Comparison of ENCODE assay signal across 1 cellular context in genomic region chr4:128287871-128288688, GRCh38.
TF ChIP-seq lines count a peak whose summit lies in the region.

No MANE protein-coding gene starts in this region.

TF ChIP-seq in HepG2, 621 proteins besides CTCF, POLR2A, EP300 and RAD21 (continued from another document and continues in another):
- TF ChIP-seq HMGXB4 (CRISPR knock-in tag; IDR thresholded peaks at IDR 0.05; ENCODE audit: borderline replicate concordance in 1 of 2, low read depth in 1 of 2) (peak; percentile 84 to 91), PHB2 (IDR thresholded peaks at IDR 0.05; ENCODE audit: partially characterized antibody) (no peak), YEATS2 (CRISPR knock-in tag; IDR thresholded peaks at IDR 0.05; ENCODE audit: borderline replicate concordance) (peak; percentile 91), ZNF674 (CRISPR knock-in tag; IDR thresholded peaks at IDR 0.05; ENCODE audit: low read depth) (peak; percentile 44; the same call in 1 of the 2 replicates), DPF2 (CRISPR knock-in tag; IDR thresholded peaks at IDR 0.05; ENCODE audit: borderline replicate concordance, low read depth) (no peak; the same call in 1 of the 2 replicates), TFDP1 (CRISPR knock-in tag; IDR thresholded peaks at IDR 0.05; ENCODE audit: borderline replicate concordance) (peak; percentile 99), SRSF1 (optimal IDR thresholded peaks at IDR 0.05; ENCODE audit: low read depth, low read length) (peak; percentile 69), ZNF292 (CRISPR knock-in tag; IDR thresholded peaks at IDR 0.05; ENCODE audit: borderline replicate concordance, low read depth) (0 out of 2 replicates have a peak, but pooled peaks have one; percentile 41), TCF12 (IDR thresholded peaks at IDR 0.05) (no peak), TCF12 (CRISPR knock-in tag; IDR thresholded peaks at IDR 0.05) (peak; percentile 92), SNAPC2 (CRISPR knock-in tag; IDR thresholded peaks at IDR 0.05) (peak; percentile 88), CAMTA2 (CRISPR knock-in tag; IDR thresholded peaks at IDR 0.05; ENCODE audit: borderline replicate concordance) (peak; percentile 90), TBP (CRISPR knock-in tag; IDR thresholded peaks at IDR 0.05) (no peak), PREB (CRISPR knock-in tag; IDR thresholded peaks at IDR 0.05) (no peak), KAT2B (IDR thresholded peaks at IDR 0.05; ENCODE audit: borderline replicate concordance, low read depth, low read length) (no peak), ZBTB46 (CRISPR knock-in tag; IDR thresholded peaks at IDR 0.05; ENCODE audit: borderline replicate concordance) (no peak), ZNF383 (CRISPR knock-in tag; IDR thresholded peaks at IDR 0.05; ENCODE audit: borderline replicate concordance) (no peak), PRDM10 (CRISPR knock-in tag; IDR thresholded peaks at IDR 0.05; ENCODE audit: low read depth) (peak; percentile 44; the same call in 1 of the 2 replicates), ZMAT3 (CRISPR knock-in tag; conservative IDR thresholded peaks at IDR 0.05) (peak; percentile 96), MXD3 (CRISPR knock-in tag; IDR thresholded peaks at IDR 0.05) (peak; percentile 99), SP2 (CRISPR knock-in tag; IDR thresholded peaks at IDR 0.05) (peak; percentile 72), ZNF776 (CRISPR knock-in tag; IDR thresholded peaks at IDR 0.05) (peak; percentile 96; the same call in 1 of the 2 replicates), PHF5A (CRISPR knock-in tag; IDR thresholded peaks at IDR 0.05; ENCODE audit: low read depth, unreplicated experiment) (no peak), MIXL1 (CRISPR knock-in tag; IDR thresholded peaks at IDR 0.05) (peak; percentile 82), MXD4 (CRISPR knock-in tag; IDR thresholded peaks at IDR 0.05) (peak; percentile 97), NFE2 (CRISPR knock-in tag; IDR thresholded peaks at IDR 0.05) (0 out of 2 replicates have a peak, but pooled peaks have one; percentile 40), ZNF883 (CRISPR knock-in tag; IDR thresholded peaks at IDR 0.05; ENCODE audit: not compliant biosample characterization) (peak; percentile 99), PRMT3 (CRISPR knock-in tag; IDR thresholded peaks at IDR 0.05; ENCODE audit: borderline replicate concordance, low read depth) (peak; percentile 99), ARHGAP35 (CRISPR knock-in tag; IDR thresholded peaks at IDR 0.05; ENCODE audit: borderline replicate concordance) (peak; percentile 99), PAXIP1 (CRISPR knock-in tag; conservative IDR thresholded peaks at IDR 0.05) (peak; percentile 82), ZMYM4 (CRISPR knock-in tag; IDR thresholded peaks at IDR 0.05) (peak; percentile 96), PAF1 (CRISPR knock-in tag; IDR thresholded peaks at IDR 0.05) (no peak), ZNF414 (CRISPR knock-in tag; IDR thresholded peaks at IDR 0.05) (peak; percentile 72; the same call in 1 of the 2 replicates), ZNF704 (CRISPR knock-in tag; IDR thresholded peaks at IDR 0.05; ENCODE audit: borderline replicate concordance) (peak; percentile 96), ATF5 (CRISPR knock-in tag; IDR thresholded peaks at IDR 0.05; ENCODE audit: low read depth) (peak; percentile 90; the same call in 1 of the 2 replicates), CREB3 (CRISPR knock-in tag; IDR thresholded peaks at IDR 0.05) (peak; percentile 92; the same call in 1 of the 2 replicates), PATZ1 (CRISPR knock-in tag; IDR thresholded peaks at IDR 0.05) (peak; percentile 99), RNF2 (conservative IDR thresholded peaks at IDR 0.05; ENCODE audit: low read depth) (peak; percentile 98), ZNF577 (CRISPR knock-in tag; IDR thresholded peaks at IDR 0.05; ENCODE audit: borderline replicate concordance, low read depth) (peak; percentile 85; the same call in 1 of the 2 replicates)
